ENCODE assay signal across 29 cellular contexts in the genomic region with DNA sequence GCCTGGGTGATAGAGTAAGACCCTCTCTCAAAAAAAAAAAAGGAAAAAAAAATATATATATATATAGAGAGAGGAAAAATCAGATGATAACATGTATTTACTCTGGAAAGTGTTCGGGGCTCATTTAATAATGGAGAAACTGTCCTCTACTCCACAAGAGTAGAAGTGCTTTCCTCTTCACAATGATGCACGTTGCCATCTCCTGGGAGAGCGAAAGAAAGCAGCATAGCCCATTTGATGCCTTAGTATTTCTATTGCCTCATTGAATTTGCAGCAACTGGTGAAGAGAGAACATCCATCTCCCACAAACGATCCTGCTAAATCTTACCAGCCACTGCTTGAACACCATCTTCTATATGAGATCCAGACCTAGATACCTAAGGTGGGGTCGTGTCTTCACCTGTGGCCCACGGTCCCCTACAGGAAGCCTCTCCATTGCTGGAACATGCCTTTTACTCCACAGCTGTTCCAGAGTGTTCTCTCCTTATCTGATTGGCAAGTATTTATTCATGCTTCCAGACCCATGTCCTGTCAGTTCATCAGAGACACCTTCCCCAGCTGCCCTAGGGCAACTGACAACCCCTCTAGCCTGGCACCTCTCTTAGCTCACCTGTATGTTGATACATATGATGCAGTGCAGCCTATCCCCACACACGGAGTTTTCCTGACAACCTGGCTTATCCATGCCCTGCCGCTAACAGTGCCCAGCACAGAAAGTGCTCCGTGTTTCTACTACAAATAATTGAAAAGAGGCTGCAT.
"Had no signal": no experiment of that assay in that cellular context is flagged by ENCODE, and none has a peak within 500 bp of the region (broad histone marks: within the 10 kb centered on the region; RNA-seq: fewer than 3 reads in every experiment).

No MANE protein-coding gene starts in this region.

- H3K27ac ChIP-seq: RWPE1 had no signal

- H3K9me3 Mint-ChIP-seq: activated CD4-positive, alpha-beta T cell treated with anti-CD3 and anti-CD28 coated beads, Interleukin-2, amount 10 ng/mL, durations not matched to agents 7 days and 5 days; brain had no signal

- H3K36me3 Mint-ChIP-seq: activated CD4-positive, alpha-beta memory T cell treated with anti-CD3 and anti-CD28 coated beads for 36 hours; activated naive CD8-positive, alpha-beta T cell; brain; IgD-negative memory B cell; T-cell had no signal

- H3K27me3 Mint-ChIP-seq: activated CD4-positive, alpha-beta memory T cell treated with anti-CD3 and anti-CD28 coated beads for 36 hours; activated CD4-positive, alpha-beta T cell treated with anti-CD3 and anti-CD28 coated beads, Interleukin-2, amount 10 ng/mL, durations not matched to agents 7 days and 5 days; activated naive CD8-positive, alpha-beta T cell; activated T-helper 17 cell treated with anti-CD3 and anti-CD28 coated beads, Interleukin-2, amount 50 U/mL, for 72 hours; IgD-negative memory B cell had no signal

- DNase-seq: activated CD4-positive, alpha-beta memory T cell treated with anti-CD3 and anti-CD28 coated beads for 36 hours; activated CD4-positive, alpha-beta T cell treated with anti-CD3 and anti-CD28 coated beads, Interleukin-2, amount 10 ng/mL, durations not matched to agents 7 days and 5 days; activated CD4-positive, CD25-positive, alpha-beta regulatory T cell; activated gamma-delta T cell; activated naive CD4-positive, alpha-beta T cell treated with anti-CD3 and anti-CD28 coated beads for 36 hours; activated T-cell treated with anti-CD3 and anti-CD28 coated beads for 4 hours; activated T-cell treated with anti-CD3 and anti-CD28 coated beads, Interleukin-2, amount 50 U/mL, for 48 hours; amygdala; KG1; NCI-H1092; NCI-H1417 treated with DMSO at 0.1 percent for 48 hours; NCI-H1694; NCI-H2029; NCI-H2107; NCI-H524; NCI-H748 treated with DMSO at 0.1 percent for 48 hours; NK-92 treated with Interleukin-12 subunit alpha and Interleukin-12 subunit beta, amount 100 ng/mL, for 24 hours; OCI-M1; SHP77 treated with DMSO at 0.1 percent for 48 hours; T-cell; T-helper 2 cell; T1000 had no signal

- H3K4me1 Mint-ChIP-seq: activated CD4-positive, alpha-beta T cell treated with anti-CD3 and anti-CD28 coated beads, Interleukin-2, amount 10 ng/mL, durations not matched to agents 7 days and 5 days; activated T-helper 17 cell treated with anti-CD3 and anti-CD28 coated beads, Interleukin-2, amount 50 U/mL, for 72 hours; brain; T-cell had no signal

- H3K27ac Mint-ChIP-seq: activated CD4-positive, alpha-beta memory T cell treated with anti-CD3 and anti-CD28 coated beads for 36 hours; activated CD4-positive, alpha-beta T cell treated with anti-CD3 and anti-CD28 coated beads, Interleukin-2, amount 10 ng/mL, durations not matched to agents 7 days and 5 days; activated naive CD4-positive, alpha-beta T cell treated with anti-CD3 and anti-CD28 coated beads for 36 hours; activated naive CD8-positive, alpha-beta T cell; activated T-helper 17 cell treated with anti-CD3 and anti-CD28 coated beads, Interleukin-2, amount 50 U/mL, for 72 hours; brain; IgD-negative memory B cell; T-cell had no signal

- FAIRE-seq: astrocyte, TTC549 had no signal

- H3K4me3 Mint-ChIP-seq: activated CD4-positive, alpha-beta memory T cell treated with anti-CD3 and anti-CD28 coated beads for 36 hours; activated CD4-positive, alpha-beta T cell treated with anti-CD3 and anti-CD28 coated beads, Interleukin-2, amount 10 ng/mL, durations not matched to agents 7 days and 5 days; activated naive CD4-positive, alpha-beta T cell treated with anti-CD3 and anti-CD28 coated beads for 36 hours; activated naive CD8-positive, alpha-beta T cell; activated T-helper 17 cell treated with anti-CD3 and anti-CD28 coated beads, Interleukin-2, amount 50 U/mL, for 72 hours; brain; IgD-negative memory B cell; T-cell had no signal
